In the genomic region with DNA sequence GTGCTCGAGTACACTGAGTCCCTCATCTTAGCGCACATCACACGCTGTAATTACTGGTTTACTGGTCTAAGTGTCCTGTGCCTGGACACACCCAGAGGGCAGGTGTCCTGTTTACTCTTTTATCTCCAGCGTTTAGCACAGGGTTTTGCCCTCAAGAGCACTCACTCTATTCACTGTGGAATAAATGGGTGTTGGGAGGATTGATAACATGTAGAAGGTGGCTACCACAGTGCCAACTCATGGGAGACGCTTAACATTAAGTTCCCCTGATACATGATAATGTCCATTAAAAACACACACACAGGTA, we compare ENCODE assay signal across 13 cellular contexts.
DNase-seq lines count a peak whose midpoint lies in the region; ATAC-seq and TF ChIP-seq lines count a peak whose summit lies in the region.
"Had no signal": no experiment of that assay in that cellular context is flagged by ENCODE, and none has a peak within 500 bp of the region (broad histone marks: within the 10 kb centered on the region; RNA-seq: fewer than 3 reads in every experiment).

No MANE protein-coding gene starts in this region.

- H3K27ac ChIP-seq in colonic mucosa (peak overlapping the region; percentile 3), spleen (peak overlapping the region in 7 of 8 donors; percentile 66 to 88 (median 79))
- H3K27ac ChIP-seq: brain microvascular endothelial cell had no signal

- intact Hi-C loops in colonic mucosa (cut with DNase I) (no loop called here), spleen (cut with DNase I; ENCODE audit: low total_unique reads) (no loop called here)

- H3K9ac ChIP-seq in colonic mucosa (ENCODE audit: low read depth in 2 of 2, low read length in 2 of 2) = peak overlapping the region in 1 of 2 donors; percentile 75
- H3K9ac ChIP-seq: SK-N-SH had no signal

- H3K36me3 ChIP-seq in colonic mucosa (no peaks in the 10 kb centered on the region), spleen (no peaks in the 10 kb centered on the region)
- H3K36me3 ChIP-seq: brain microvascular endothelial cell, HAP-1, upper lobe of right lung had no signal

- WGBS in spleen, 5 donors = 74 to 84% (median 81%) methylated on average over 5 of the region's 5 CpGs

- H3K4me3 ChIP-seq in colonic mucosa (no peak overlapping the region), spleen (peak overlapping the region in 4 of 8 donors; percentile 43 to 71 (median 46))
- H3K4me3 ChIP-seq: HAP-1 had no signal

- H3K4me1 ChIP-seq in colonic mucosa = peaks cover 24% of the 10 kb centered on the region
- peaks cover 29 to 85% (median 66%) of the 10 kb centered on the region in 6 donors for H3K4me1 ChIP-seq in spleen
- H3K4me1 ChIP-seq: HAP-1 had no signal

- ATAC-seq in HG03135 (IDR thresholded peaks at IDR 0.05; ENCODE audit: unreplicated experiment) = no peak

- H3K9me3 ChIP-seq in colonic mucosa (no peaks in the 10 kb centered on the region), spleen (no peaks in the 10 kb centered on the region)
- H3K9me3 ChIP-seq: HAP-1, SK-N-SH, upper lobe of right lung had no signal

- TF ChIP-seq POLR2A in spleen (IDR thresholded peaks at IDR 0.05) = no peak

- DNase-seq in NCI-H146 (lab: John Stamatoyannopoulos, UW) = peak; percentile 18
- DNase-seq in NCI-H146 treated with DMSO at 0.1 percent for 48 hours (lab: John Stamatoyannopoulos, UW; ENCODE audit: unreplicated experiment) = no peak
- DNase-seq in NCI-H2029 (lab: John Stamatoyannopoulos, UW) = peak; percentile 35
- DNase-seq in colonic mucosa = peak; percentile 33
- DNase-seq in spleen = no peak
- no peak for DNase-seq in hepatic stellate cell (ENCODE audit: low spot score)
- no peak for DNase-seq in ureter (ENCODE audit: low spot score)
- DNase-seq: brain microvascular endothelial cell, NCI-H774, SK-N-SH, upper lobe of right lung had no signal

- TF ChIP-seq CTCF in colonic mucosa (IDR thresholded peaks at IDR 0.05) (no peak), spleen (IDR thresholded peaks at IDR 0.05 in 8 of 11, conservative IDR thresholded peaks at IDR 0.05 in 3 of 11) (no peak)

- no peaks in the 10 kb centered on the region for H3K27me3 ChIP-seq in colonic mucosa
- no peaks in the 10 kb centered on the region for H3K27me3 ChIP-seq in spleen (replicated peaks in 1 of 7)
- H3K27me3 ChIP-seq: brain microvascular endothelial cell, upper lobe of right lung had no signal

Comparison
In these comparisons a context has a peak if more than half of its experiments do, and no peak if none do; other contexts are left out.
1. DNase-seq: peak in NCI-H146 (single experiment), NCI-H2029 (single experiment) and colonic mucosa (single experiment); none in NCI-H146 treated with DMSO at 0.1 percent for 48 hours (single experiment), spleen (single experiment), hepatic stellate cell (single experiment) and ureter (single experiment).